In the genomic region with DNA sequence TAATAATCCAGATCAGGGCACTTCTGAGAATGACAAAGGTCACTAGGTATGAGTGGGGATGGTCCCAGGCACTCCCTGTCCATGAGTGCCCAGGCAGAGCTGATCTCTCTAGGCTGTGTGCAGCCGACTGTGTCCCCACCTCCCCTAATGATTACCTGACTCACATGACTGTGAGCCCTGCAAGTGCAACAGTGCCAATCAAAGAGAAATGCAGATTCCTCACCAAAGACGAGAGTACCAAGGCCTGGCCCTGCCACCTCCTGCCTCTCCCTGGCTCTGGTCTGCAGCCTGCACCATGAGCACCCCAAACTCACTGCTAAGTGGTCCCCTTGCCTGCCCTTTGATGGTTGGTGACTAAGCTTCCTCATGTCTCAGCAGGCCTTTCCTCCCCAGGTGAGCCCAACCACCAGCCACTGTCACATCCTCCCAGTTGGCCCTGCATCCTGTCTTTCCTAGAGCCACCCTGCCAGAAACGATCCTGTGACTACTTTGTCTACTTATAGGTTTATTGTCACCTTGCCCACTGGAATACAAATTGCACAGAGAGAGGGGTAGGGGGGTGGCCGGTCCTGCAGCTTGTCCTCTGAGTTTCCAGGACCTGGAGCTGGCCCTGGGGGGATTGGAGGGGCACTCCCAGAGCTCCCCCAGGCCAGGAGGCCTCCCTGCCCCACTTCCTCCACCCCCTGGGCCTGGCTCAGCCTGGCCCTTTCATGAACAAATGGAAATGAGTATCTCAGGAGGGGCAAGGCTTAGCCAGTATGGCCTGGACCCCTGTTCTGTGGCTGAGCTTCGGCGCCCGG, we compare ENCODE assay signal across 12 cellular contexts. TPM values are rescaled to one million over a fixed set of nuclear protein-coding genes. Genes with fewer than 3 reads are reported as not detected.
DNase-seq lines count a peak whose midpoint lies in the region; ATAC-seq and TF ChIP-seq lines count a peak whose summit lies in the region.
"Had no signal": no experiment of that assay in that cellular context is flagged by ENCODE, and none has a peak within 500 bp of the region (broad histone marks: within the 10 kb centered on the region; RNA-seq: fewer than 3 reads in every experiment).

No MANE protein-coding gene starts in this region.

- no peaks in the 10 kb centered on the region for H3K9me2 ChIP-seq in SK-N-SH

- no peak overlapping the region for H3K4me2 ChIP-seq in SK-N-SH

- no peaks in the 10 kb centered on the region for H3K79me2 ChIP-seq in SK-N-SH (ENCODE audit: insufficient read depth)

- peak overlapping the region; percentile 70 for H3K27ac Mint-ChIP-seq in activated CD4-positive, alpha-beta memory T cell treated with anti-CD3 and anti-CD28 coated beads, Interleukin-2, amount 10 ng/mL, durations not matched to agents 7 days and 5 days

- CTCF ChIA-PET in activated CD4-positive, alpha-beta memory T cell treated with anti-CD3 and anti-CD28 coated beads, Interleukin-2, amount 10 ng/mL, durations not matched to agents 7 days and 5 days (lab: Charles Lee) = interaction anchor here (1.6 kb wide), 1 partner anchor 35 kb away, joined by 5 read pairs; no protein-coding TSS in a partner anchor
- CTCF ChIA-PET in SK-N-SH (lab: Yijun Ruan, JAX) = interaction anchor here (0.8 to 4.0 kb wide), 4 partner anchors 10 to 252 kb away, joined by 3 to 18 read pairs (median 6); no protein-coding TSS in a partner anchor

- no peaks in the 10 kb centered on the region for H3K36me3 Mint-ChIP-seq in activated CD4-positive, alpha-beta memory T cell treated with anti-CD3 and anti-CD28 coated beads, Interleukin-2, amount 10 ng/mL, durations not matched to agents 7 days and 5 days (ENCODE audit: low read depth)

- peak; percentile 62 for DNase-seq in stimulated activated CD4-positive, alpha-beta T cell treated with anti-CD3 and anti-CD28 coated beads, Interleukin-15, amount 100 ng/mL, for 24 hours
- DNase-seq in stimulated activated CD4-positive, alpha-beta T cell treated with anti-CD3 and anti-CD28 coated beads, Interleukin-2, amount 100 ng/mL, for 48 hours = no peak
- peak; percentile 57 for DNase-seq in activated CD4-positive, alpha-beta memory T cell treated with anti-CD3 and anti-CD28 coated beads, Interleukin-2, amount 10 ng/mL, durations not matched to agents 7 days and 5 days
- DNase-seq in central memory CD4-positive, alpha-beta T cell = peak; percentile 42
- no peak for DNase-seq in SK-N-SH
- no peak for DNase-seq in T-helper 9 cell
- no peak for DNase-seq in body of pancreas
- DNase-seq: H7, nucleus accumbens, SHP77 treated with DMSO at 0.1 percent for 48 hours had no signal

- no peaks in the 10 kb centered on the region for H3K9me3 ChIP-seq in thymus (ENCODE audit: control insufficient read depth)
- H3K9me3 ChIP-seq in SK-N-SH = no peaks in the 10 kb centered on the region
- H3K9me3 ChIP-seq in body of pancreas = no peaks in the 10 kb centered on the region

- no peaks in the 10 kb centered on the region for H3K27me3 ChIP-seq in thymus (ENCODE audit: control insufficient read depth, insufficient read depth)
- no peaks in the 10 kb centered on the region for H3K27me3 ChIP-seq in SK-N-SH (ENCODE audit: insufficient read depth)
- H3K27me3 ChIP-seq in body of pancreas = no peaks in the 10 kb centered on the region

- H3K4me3 ChIP-seq in thymus (ENCODE audit: low read length) (no peak overlapping the region), SK-N-SH (ENCODE audit: low read depth in 2 of 2, low read length in 1 of 2) (no peak overlapping the region), body of pancreas (no peak overlapping the region)

- intact Hi-C loops in body of pancreas (cut with DNase I) = no loop called here

- H3K27me3 Mint-ChIP-seq in activated CD4-positive, alpha-beta memory T cell treated with anti-CD3 and anti-CD28 coated beads, Interleukin-2, amount 10 ng/mL, durations not matched to agents 7 days and 5 days = peaks cover 1% of the 10 kb centered on the region

- H3K36me3 ChIP-seq in thymus (ENCODE audit: control insufficient read depth, insufficient read depth) (no peaks in the 10 kb centered on the region), SK-N-SH (replicated peaks in 1 of 2; ENCODE audit: control insufficient read depth in 1 of 2, insufficient read depth in 2 of 2, low read length in 1 of 2) (no peaks in the 10 kb centered on the region), body of pancreas (replicated peaks in 1 of 2; ENCODE audit: insufficient read depth in 1 of 2, low read depth in 2 of 2) (no peaks in the 10 kb centered on the region)

- H3K27ac ChIP-seq in thymus (ENCODE audit: low read depth) (peak overlapping the region; percentile 62), SK-N-SH (ENCODE audit: low read depth in 2 of 2, low read length in 1 of 2) (no peak overlapping the region), body of pancreas (no peak overlapping the region)

- TF ChIP-seq CTCF in SK-N-SH (IDR thresholded peaks at IDR 0.05) (no peak), body of pancreas (IDR thresholded peaks at IDR 0.05) (no peak)

- H3K4me1 Mint-ChIP-seq in activated CD4-positive, alpha-beta memory T cell treated with anti-CD3 and anti-CD28 coated beads, Interleukin-2, amount 10 ng/mL, durations not matched to agents 7 days and 5 days = peaks cover 22% of the 10 kb centered on the region

- ATAC-seq in body of pancreas = no peak

- POLR2A ChIA-PET in activated CD4-positive, alpha-beta memory T cell treated with anti-CD3 and anti-CD28 coated beads, Interleukin-2, amount 10 ng/mL, durations not matched to agents 7 days and 5 days (lab: Charles Lee) = interaction anchor here (1.0 to 1.1 kb wide), 2 partner anchors 16 to 55 kb away, joined by 3 read pairs; no protein-coding TSS in a partner anchor
- POLR2A ChIA-PET in SK-N-SH (lab: Yijun Ruan, JAX) = no interaction called here

- H4K20me1 ChIP-seq in SK-N-SH (ENCODE audit: insufficient read depth) = no peaks in the 10 kb centered on the region

- peaks cover 24% of the 10 kb centered on the region for H3K4me1 ChIP-seq in thymus (ENCODE audit: control insufficient read depth, insufficient read depth, low read length)
- peaks cover 0 to 9% of the 10 kb centered on the region in 2 experiments; a peak in 1 of 4 replicates for H3K4me1 ChIP-seq in SK-N-SH (ENCODE audit: control insufficient read depth in 1 of 2, insufficient read depth in 2 of 2, low read depth in 1 of 2, low read length in 1 of 2)
- no peaks in the 10 kb centered on the region for H3K4me1 ChIP-seq in body of pancreas

- no peak for TF ChIP-seq POLR2A in body of pancreas (IDR thresholded peaks at IDR 0.05)

- H3K9ac ChIP-seq in SK-N-SH = no peak overlapping the region

- H2AFZ ChIP-seq in SK-N-SH (ENCODE audit: low read depth) = no peak overlapping the region

- TF ChIP-seq EP300 in SK-N-SH (IDR thresholded peaks at IDR 0.05; ENCODE audit: borderline replicate concordance in 1 of 2, low read depth in 1 of 2, low read length in 1 of 2) = no peak

- H3K9me3 Mint-ChIP-seq in activated CD4-positive, alpha-beta memory T cell treated with anti-CD3 and anti-CD28 coated beads, Interleukin-2, amount 10 ng/mL, durations not matched to agents 7 days and 5 days = no peaks in the 10 kb centered on the region

- no peaks in the 10 kb centered on the region for H3F3A ChIP-seq in SK-N-SH (replicated peaks; ENCODE audit: insufficient read depth)

- no peak for TF ChIP-seq RAD21 in SK-N-SH (IDR thresholded peaks at IDR 0.05; ENCODE audit: low read length)

- no peak overlapping the region for H3K4me3 Mint-ChIP-seq in activated CD4-positive, alpha-beta memory T cell treated with anti-CD3 and anti-CD28 coated beads, Interleukin-2, amount 10 ng/mL, durations not matched to agents 7 days and 5 days

- WGBS in thymus = 45% methylated on average over 7 of the region's 7 CpGs
- WGBS in SK-N-SH (ENCODE audit: low lambda C conversion rate) = 8% methylated on average over 3 of the region's 7 CpGs
- WGBS in body of pancreas, 2 donors = 71 to 80% methylated on average over 7 of the region's 7 CpGs

TF ChIP-seq in SK-N-SH, 30 proteins besides CTCF, POLR2A, EP300 and RAD21 (continues in another document):
- no peak for TF ChIP-seq TCF12 (IDR thresholded peaks at IDR 0.05)
- no peak for TF ChIP-seq ZBTB33 (IDR thresholded peaks at IDR 0.05; ENCODE audit: borderline replicate concordance, low read depth)
- TF ChIP-seq SMC3 (IDR thresholded peaks at IDR 0.05; ENCODE audit: low read depth, low read length) = no peak

RNA-seq across cellular contexts. Expression of gene GDF10, which starts 22.4 kb away (rescaled TPM):
- total RNA-seq in activated CD4-positive, alpha-beta memory T cell treated with anti-CD3 and anti-CD28 coated beads, Interleukin-2, amount 10 ng/mL, durations not matched to agents 7 days and 5 days = not detected
- polyA plus RNA-seq in thymus = 0.39 TPM
- polyA plus RNA-seq in SK-N-SH (2012; rRNA removed) = 0.02 TPM in 1 of 2 replicates, not detected in the other
- polyA plus RNA-seq in SK-N-SH (2012; cell fraction: cytosol; rRNA removed) = 0.04 TPM in 1 of 2 replicates, not detected in the other
- polyA plus RNA-seq in SK-N-SH (2012; cell fraction: nucleus; rRNA removed) = not detected in 2 replicates
- total RNA-seq in body of pancreas = 1 to 10 TPM; 6.6 to 8.0 TPM
- total RNA-seq: fibroblast of villous mesenchyme, H7 had no signal

RNA-seq across cellular contexts. Expression of gene GDF2, which starts 44.7 kb away (rescaled TPM):
- total RNA-seq in activated CD4-positive, alpha-beta memory T cell treated with anti-CD3 and anti-CD28 coated beads, Interleukin-2, amount 10 ng/mL, durations not matched to agents 7 days and 5 days = not detected
- 0.02 TPM for polyA plus RNA-seq in thymus
- not detected in 2 replicates for polyA plus RNA-seq in SK-N-SH (2012; rRNA removed)
- polyA plus RNA-seq in SK-N-SH (2012; cell fraction: cytosol; rRNA removed) = not detected in 2 replicates
- not detected in 2 replicates for polyA plus RNA-seq in SK-N-SH (2012; cell fraction: nucleus; rRNA removed)
- not detected for total RNA-seq in body of pancreas
- total RNA-seq: fibroblast of villous mesenchyme, H7 had no signal

Comparison
In these comparisons a context has a peak if more than half of its experiments do, and no peak if none do; other contexts are left out.
1. DNase-seq: peak in stimulated activated CD4-positive, alpha-beta T cell treated with anti-CD3 and anti-CD28 coated beads, Interleukin-15, amount 100 ng/mL, for 24 hours (single experiment), activated CD4-positive, alpha-beta memory T cell treated with anti-CD3 and anti-CD28 coated beads, Interleukin-2, amount 10 ng/mL, durations not matched to agents 7 days and 5 days (single experiment) and central memory CD4-positive, alpha-beta T cell (single experiment); none in stimulated activated CD4-positive, alpha-beta T cell treated with anti-CD3 and anti-CD28 coated beads, Interleukin-2, amount 100 ng/mL, for 48 hours (0 of 2), SK-N-SH (single experiment), T-helper 9 cell (single experiment) and body of pancreas (0 of 4).
2. RNA of gene GDF10, which starts 22.4 kb away (total RNA-seq): 6.6 to 8.0 TPM in body of pancreas; not detected in activated CD4-positive, alpha-beta memory T cell treated with anti-CD3 and anti-CD28 coated beads, Interleukin-2, amount 10 ng/mL, durations not matched to agents 7 days and 5 days; every median in the first group is over 4 times any median in the second.